ENCODE assay signal across 8 cellular contexts in genomic region chr1:149848811-149849210, GRCh38. TPM values are rescaled to one million over a fixed set of nuclear protein-coding genes. Genes with fewer than 3 reads are reported as not detected.
A peak's percentile ranks its signal among the peaks of the same experiment; 100 is the strongest.
DNase-seq lines count a peak whose midpoint lies in the region; ATAC-seq and TF ChIP-seq lines count a peak whose summit lies in the region.

No MANE protein-coding gene starts in this region.

- peaks cover 48 to 61% (median 58%) of the 10 kb centered on the region in 10 experiments for H3K4me1 ChIP-seq in BLaER1 treated with 17β-estradiol and CSF1 and Interleukin-3, amounts not matched to agents 10 nM and 100 nM
- peaks cover 10% of the 10 kb centered on the region for H3K4me1 ChIP-seq in IMR-90 (ENCODE audit: control insufficient read depth, insufficient read depth, low read length)

- peak overlapping the region; percentile 85 for H3K14ac ChIP-seq in IMR-90 (replicated peaks; ENCODE audit: low read depth, low read length)

- H3K27ac ChIP-seq in BLaER1 treated with 17β-estradiol and CSF1 and Interleukin-3, amounts not matched to agents 10 nM and 100 nM, result peak overlapping the region; percentile 74 to 95 (median 92); a peak in 21 of 22 replicates
- H3K27ac ChIP-seq in IMR-90 (ENCODE audit: insufficient read depth, low read length), result no peak overlapping the region

- no peaks in the 10 kb centered on the region for H3K27me3 Mint-ChIP-seq in mesothelial cell of epicardium (ENCODE audit: low read depth)

- H2AK9ac ChIP-seq in IMR-90 (replicated peaks; ENCODE audit: low read depth, low read length, poor library complexity), result no peak overlapping the region

- no peak overlapping the region for H2BK15ac ChIP-seq in IMR-90 (ENCODE audit: low read depth, low read length)

- peak overlapping the region; percentile 85 to 97 (median 93) for H3K9ac ChIP-seq in BLaER1 treated with 17β-estradiol and CSF1 and Interleukin-3, amounts not matched to agents 10 nM and 100 nM
- H3K9ac ChIP-seq in IMR-90 (ENCODE audit: low read depth, low read length), result peak overlapping the region; percentile 100

- no peaks in the 10 kb centered on the region for H3K36me3 Mint-ChIP-seq in mesothelial cell of epicardium

- H3K27me3 ChIP-seq in BLaER1 treated with 17β-estradiol and CSF1 and Interleukin-3, amounts not matched to agents 10 nM and 100 nM, result no peaks in the 10 kb centered on the region
- H3K27me3 ChIP-seq in IMR-90 (ENCODE audit: control insufficient read depth, insufficient read depth, low read length), result no peaks in the 10 kb centered on the region

- peaks cover 45% of the 10 kb centered on the region for H3K4me1 Mint-ChIP-seq in mesothelial cell of epicardium

- in situ Hi-C loops in IMR-90 (cut with MboI; ENCODE audit: low sequenced_read_pairs) (no loop called here), astrocyte of the cerebellum (cut with HindIII; ENCODE audit: low sequenced_read_pairs) (no loop called here), GM13976 (cut with MboI; ENCODE audit: low sequenced_read_pairs, unreplicated experiment) (no loop called here)

- no peak for TF ChIP-seq RAD21 in IMR-90 (IDR thresholded peaks at IDR 0.05; ENCODE audit: low read length)

- peaks cover 19 to 62% (median 36%) of the 10 kb centered on the region in 11 experiments; a peak in 17 of 22 replicates for H4K20me1 ChIP-seq in BLaER1 treated with 17β-estradiol and CSF1 and Interleukin-3, amounts not matched to agents 10 nM and 100 nM
- H4K20me1 ChIP-seq in IMR-90 (ENCODE audit: insufficient read depth, low read length), result 0 out of 2 replicates have a peak, but pooled peaks cover under 1% of the 10 kb centered on the region

- WGBS in IMR-90 (ENCODE audit: extremely low coverage in 2 of 2, insufficient read length in 1 of 2), 2 experiments, result 0% methylated on average over 2 of the region's 2 CpGs; no CpG with 5 or more reads in 1 of the 2 experiments

- no peak overlapping the region for H2AK5ac ChIP-seq in IMR-90 (ENCODE audit: low read depth, low read length)

- H3K27ac Mint-ChIP-seq in mesothelial cell of epicardium, result peak overlapping the region; percentile 91

- H3K23ac ChIP-seq in IMR-90 (ENCODE audit: low read depth, low read length), result peak overlapping the region; percentile 77

- no peak overlapping the region for H3K18ac ChIP-seq in IMR-90 (ENCODE audit: low read depth, low read length)

- DNase-seq in IMR-90 (no peak), astrocyte of the cerebellum (ENCODE audit: low read depth) (no peak), mesothelial cell of epicardium (ENCODE audit: low spot score in 2 of 2, unreplicated experiment in 2 of 2) (no peak), GM13976 (ENCODE audit: low spot score) (no peak), NCI-H1694 treated with DMSO at 0.1 percent for 48 hours (lab: John Stamatoyannopoulos, UW) (no peak), AG20443 (ENCODE audit: low spot score) (no peak)

- no peaks in the 10 kb centered on the region for H3K9me3 ChIP-seq in BLaER1 treated with 17β-estradiol and CSF1 and Interleukin-3, amounts not matched to agents 10 nM and 100 nM (replicated peaks in 1 of 11)
- no peaks in the 10 kb centered on the region for H3K9me3 ChIP-seq in IMR-90 (ENCODE audit: control insufficient read depth, insufficient read depth, low read length)

- peaks cover 0 to 39% (median 17%) of the 10 kb centered on the region in 11 experiments; a peak in 18 of 22 replicates for H3K36me3 ChIP-seq in BLaER1 treated with 17β-estradiol and CSF1 and Interleukin-3, amounts not matched to agents 10 nM and 100 nM
- peaks cover 3% of the 10 kb centered on the region for H3K36me3 ChIP-seq in IMR-90 (ENCODE audit: control insufficient read depth, insufficient read depth, low read length)

- no peak overlapping the region for H4K8ac ChIP-seq in IMR-90 (ENCODE audit: low read depth in 2 of 2, low read length in 2 of 2)

- H3K56ac ChIP-seq in IMR-90 (ENCODE audit: extremely low read depth, insufficient read depth, low read length), result peak overlapping the region; percentile 94; the same call in 1 of the 2 replicates

- H3K79me1 ChIP-seq in IMR-90 (ENCODE audit: low read depth in 1 of 2, low read length in 2 of 2), result peaks cover 23 to 47% of the 10 kb centered on the region in 2 experiments

- TF ChIP-seq CTCF in IMR-90 (conservative IDR thresholded peaks at IDR 0.05; ENCODE audit: low read depth, low read length), result no peak
- no peak for TF ChIP-seq CTCF in astrocyte of the cerebellum (IDR thresholded peaks at IDR 0.05; ENCODE audit: low read depth, low read length, missing control alignments)
- no peak for TF ChIP-seq CTCF in mesothelial cell of epicardium (IDR thresholded peaks at IDR 0.05; ENCODE audit: unreplicated experiment)
- no peak for TF ChIP-seq CTCF in GM13976 (IDR thresholded peaks at IDR 0.05; ENCODE audit: borderline replicate concordance, control extremely low read depth, extremely low read depth, insufficient read depth, missing control alignments)

- dilution Hi-C loops in IMR-90 (cut with HindIII; ENCODE audit: low sequenced_read_pairs, unreplicated experiment), result no loop called here

- H3K4me3 ChIP-seq in BLaER1 treated with 17β-estradiol and CSF1 and Interleukin-3, amounts not matched to agents 10 nM and 100 nM, result peak overlapping the region; percentile 58 to 80 (median 69)
- peak overlapping the region; percentile 97; the same call in 1 of the 2 replicates for H3K4me3 ChIP-seq in IMR-90 (ENCODE audit: insufficient read depth, low read depth, low read length)
- H3K4me3 ChIP-seq in astrocyte of the cerebellum (ENCODE audit: low read depth, low read length), result peak overlapping the region; percentile 57

- no TSS peak for BruUV-seq in IMR-90 (replicated peaks; lab: Mats Ljungman, UMichigan)

- peaks cover 3% of the 10 kb centered on the region; the same call in 1 of the 2 replicates for H3K9me1 ChIP-seq in IMR-90 (ENCODE audit: insufficient read depth, low read length)

- POLR2A ChIA-PET in IMR-90 (lab: Charles Lee; ENCODE audit: unreplicated experiment), result interaction anchor here (2.0 kb wide), 1 partner anchor 38 kb away, joined by 16 read pairs; a partner anchor contains a TSS

- H2BK120ac ChIP-seq in IMR-90 (ENCODE audit: low read depth, low read length), result no peak overlapping the region

- no peak overlapping the region; the same call in 1 of the 2 replicates for H3K4ac ChIP-seq in IMR-90 (ENCODE audit: low read depth, low read length)

- intact Hi-C loops in IMR-90 (cut with micrococcal nuclease), result no loop called here

- H4K5ac ChIP-seq in IMR-90 (ENCODE audit: low read depth, low read length), result no peak overlapping the region

- H3K4me3 Mint-ChIP-seq in mesothelial cell of epicardium, result peak overlapping the region; percentile 75

- H3K4me2 ChIP-seq in BLaER1 treated with 17β-estradiol and CSF1 and Interleukin-3, amounts not matched to agents 10 nM and 100 nM, result peak overlapping the region; percentile 81 to 98 (median 91)
- H3K4me2 ChIP-seq in IMR-90 (ENCODE audit: low read depth, low read length), result peak overlapping the region; percentile 100

- H2BK20ac ChIP-seq in IMR-90 (ENCODE audit: low read depth, low read length), result no peak overlapping the region

- no peak for ATAC-seq in IMR-90 (ENCODE audit: low read depth)
- no peak for ATAC-seq in GM21360 (IDR thresholded peaks at IDR 0.05; ENCODE audit: unreplicated experiment)

- CTCF ChIA-PET in IMR-90 (lab: Yijun Ruan, JAX), result no interaction called here

- TF ChIP-seq POLR2A in IMR-90 (IDR thresholded peaks at IDR 0.05; ENCODE audit: low read depth, low read length), result no peak

- peak overlapping the region; percentile 97 for H2BK5ac ChIP-seq in IMR-90 (ENCODE audit: low read depth, low read length, poor library complexity, severe bottlenecking)

- no peak overlapping the region for H2AFZ ChIP-seq in IMR-90 (replicated peaks; ENCODE audit: low read length, poor library complexity)

- no peaks in the 10 kb centered on the region for H3K9me3 Mint-ChIP-seq in mesothelial cell of epicardium

- H4K91ac ChIP-seq in IMR-90 (ENCODE audit: insufficient read depth, low read depth, low read length), result no peak overlapping the region

TF ChIP-seq in IMR-90, 13 proteins besides CTCF, POLR2A, EP300 and RAD21 (continues in another document):
- TF ChIP-seq BHLHE40 (IDR thresholded peaks at IDR 0.05; ENCODE audit: low read depth, low read length) (no peak), ELK1 (IDR thresholded peaks at IDR 0.05; ENCODE audit: borderline replicate concordance, low read depth, low read length) (no peak), RCOR1 (IDR thresholded peaks at IDR 0.05; ENCODE audit: insufficient replicate concordance, low read length) (no peak), RFX5 (IDR thresholded peaks at IDR 0.05; ENCODE audit: low read depth, low read length) (no peak), MAFK (IDR thresholded peaks at IDR 0.05; ENCODE audit: low read depth, low read length) (no peak), NFE2L2 (IDR thresholded peaks at IDR 0.05; ENCODE audit: low read depth, low read length) (no peak), MAZ (IDR thresholded peaks at IDR 0.05; ENCODE audit: borderline replicate concordance, low read depth, low read length) (no peak), USF2 (IDR thresholded peaks at IDR 0.05; ENCODE audit: low read depth, low read length) (no peak), CEBPB (IDR thresholded peaks at IDR 0.05; ENCODE audit: low read depth, low read length) (no peak), FOS (IDR thresholded peaks at IDR 0.05; ENCODE audit: low read depth, low read length) (no peak), MXI1 (IDR thresholded peaks at IDR 0.05; ENCODE audit: borderline replicate concordance, low read depth, low read length) (no peak), SMC3 (IDR thresholded peaks at IDR 0.05; ENCODE audit: low read depth, low read length) (no peak)

RNA-seq across cellular contexts. Expression of gene BOLA1, which starts 50.6 kb away (rescaled TPM):
- total RNA-seq in IMR-90 (2012; rRNA removed) (3.4 and 4.4 TPM in 2 replicates), mesothelial cell of epicardium (11.6 to 12.4 TPM (median 11.7 TPM) in 3 replicates)
- 12.6 and 14.2 TPM in 2 replicates for polyA plus RNA-seq in IMR-90 (2012; rRNA removed)
- polyA plus RNA-seq in IMR-90 (2012; cell fraction: cytosol; rRNA removed), result 19.5 and 20.0 TPM in 2 replicates
- 14.7 and 18.9 TPM in 2 replicates for polyA plus RNA-seq in IMR-90 (2012; cell fraction: nucleus; rRNA removed; ENCODE audit: low replicate concordance)
